16 cellular contexts compared by ENCODE assay signal in the genomic region with DNA sequence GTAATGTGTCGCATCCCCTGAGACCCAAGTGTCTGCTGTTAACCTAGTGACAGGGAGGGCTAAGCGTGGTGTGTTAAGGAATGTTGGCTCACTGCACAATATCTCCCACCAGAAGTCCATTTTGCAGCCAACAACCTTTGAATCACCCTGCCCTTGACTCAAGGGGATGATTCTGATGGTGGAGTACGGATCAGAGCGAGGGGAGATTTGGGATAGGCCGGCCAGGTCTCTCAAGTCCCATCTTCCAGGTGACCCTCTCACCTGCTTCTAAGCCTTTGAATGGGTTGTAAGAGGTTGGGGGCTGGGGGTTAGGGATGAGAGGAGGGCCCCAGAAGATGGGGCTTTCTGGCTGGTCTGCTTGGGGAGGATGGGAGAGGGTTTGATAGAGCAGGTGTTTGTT. TPM values are rescaled to one million over a fixed set of nuclear protein-coding genes. Genes with fewer than 3 reads are reported as not detected.
DNase-seq lines count a peak whose midpoint lies in the region; ATAC-seq and TF ChIP-seq lines count a peak whose summit lies in the region.
"Had no signal": no experiment of that assay in that cellular context is flagged by ENCODE, and none has a peak within 500 bp of the region (broad histone marks: within the 10 kb centered on the region; RNA-seq: fewer than 3 reads in every experiment).

No MANE protein-coding gene starts in this region.

- peak overlapping the region; percentile 35 for H3K4me3 Mint-ChIP-seq in activated T-helper 2 cell treated with anti-CD3 and anti-CD28 coated beads, Interferon-gamma antibody, Interleukin-2, Interleukin-4, amounts not matched to agents 10 μg/mL and 5 μg/mL and 100 μg/mL, durations not matched to agents 14 hours and 24 hours and 36 hours (ENCODE audit: low read depth)
- H3K4me3 Mint-ChIP-seq in naive thymus-derived CD4-positive, alpha-beta T cell: peak overlapping the region in 8 of 10 donors; percentile 15 to 59 (median 40)

- H3K36me3 ChIP-seq in right atrium auricular region (no peaks in the 10 kb centered on the region), heart left ventricle (no peaks in the 10 kb centered on the region)
- no peaks in the 10 kb centered on the region for H3K36me3 ChIP-seq in naive thymus-derived CD4-positive, alpha-beta T cell (ENCODE audit: control insufficient read depth in 2 of 3, insufficient read depth in 3 of 3, low read length in 3 of 3)

- intact Hi-C loops in heart left ventricle (cut with DNase I): no loop called here
- intact Hi-C loops in activated T-helper 2 cell treated with anti-CD3 and anti-CD28 coated beads, Interferon-gamma antibody, Interleukin-2, Interleukin-4, amounts not matched to agents 10 μg/mL and 5 μg/mL and 100 μg/mL, durations not matched to agents 14 hours and 24 hours and 36 hours (cut with micrococcal nuclease): no loop called here
- intact Hi-C loops in naive thymus-derived CD4-positive, alpha-beta T cell (cut with micrococcal nuclease): no loop called here

- peaks cover 24% of the 10 kb centered on the region for H3K4me1 Mint-ChIP-seq in activated T-helper 2 cell treated with anti-CD3 and anti-CD28 coated beads, Interferon-gamma antibody, Interleukin-2, Interleukin-4, amounts not matched to agents 10 μg/mL and 5 μg/mL and 100 μg/mL, durations not matched to agents 14 hours and 24 hours and 36 hours (ENCODE audit: low read depth)
- peaks cover 0 to 33% (median 21%) of the 10 kb centered on the region in 7 donors for H3K4me1 Mint-ChIP-seq in naive thymus-derived CD4-positive, alpha-beta T cell

- peaks cover 0 to 14% of the 10 kb centered on the region in 2 donors for H3K4me1 ChIP-seq in right atrium auricular region
- peaks cover 0 to 30% (median 8%) of the 10 kb centered on the region in 12 donors for H3K4me1 ChIP-seq in heart left ventricle
- H3K4me1 ChIP-seq in naive thymus-derived CD4-positive, alpha-beta T cell (ENCODE audit: control insufficient read depth in 2 of 2, insufficient read depth in 2 of 2, low read length in 2 of 2): peaks cover 17 to 27% of the 10 kb centered on the region in 2 donors

- TF ChIP-seq POLR2A in heart left ventricle (IDR thresholded peaks at IDR 0.05): no peak

- H3K27me3 ChIP-seq in right atrium auricular region (no peaks in the 10 kb centered on the region), heart left ventricle (no peaks in the 10 kb centered on the region)
- no peaks in the 10 kb centered on the region for H3K27me3 ChIP-seq in naive thymus-derived CD4-positive, alpha-beta T cell (ENCODE audit: control insufficient read depth in 2 of 2, insufficient read depth in 2 of 2, low read length in 2 of 2)

- TF ChIP-seq CTCF in right atrium auricular region (IDR thresholded peaks at IDR 0.05): no peak
- TF ChIP-seq CTCF in heart left ventricle (IDR thresholded peaks at IDR 0.05): no peak

- ATAC-seq in heart left ventricle (no peak), GM18517 (IDR thresholded peaks at IDR 0.05; ENCODE audit: unreplicated experiment) (no peak)
- no peak for ATAC-seq in naive thymus-derived CD4-positive, alpha-beta T cell
- ATAC-seq: CD8-positive, alpha-beta T cell had no signal

- DNase-seq in right atrium auricular region (ENCODE audit: low spot score): peak; percentile 53
- no peak for DNase-seq in heart left ventricle
- no peak for DNase-seq in activated T-helper 2 cell treated with anti-CD3 and anti-CD28 coated beads, Interferon-gamma antibody, Interleukin-2, Interleukin-4, amounts not matched to agents 10 μg/mL and 5 μg/mL and 100 μg/mL, durations not matched to agents 14 hours and 24 hours and 36 hours (ENCODE audit: low spot score)
- DNase-seq in naive thymus-derived CD4-positive, alpha-beta T cell: no peak
- DNase-seq in ureter (ENCODE audit: low spot score): peak; percentile 25
- DNase-seq in dedifferentiated amniotic fluid mesenchymal stem cell (ENCODE audit: extremely low spot score): no peak
- no peak for DNase-seq in NCI-H2107 treated with DMSO at 0.1 percent for 48 hours (lab: John Stamatoyannopoulos, UW; ENCODE audit: unreplicated experiment)
- DNase-seq: AML-193; CD8-positive, alpha-beta T cell; DND-41; GDM1; GM23248; KG1; NCI-H1694 treated with DMSO at 0.1 percent for 48 hours; NCI-H774 had no signal

- peak overlapping the region; percentile 12 for H3K27ac Mint-ChIP-seq in activated T-helper 2 cell treated with anti-CD3 and anti-CD28 coated beads, Interferon-gamma antibody, Interleukin-2, Interleukin-4, amounts not matched to agents 10 μg/mL and 5 μg/mL and 100 μg/mL, durations not matched to agents 14 hours and 24 hours and 36 hours
- H3K27ac Mint-ChIP-seq in naive thymus-derived CD4-positive, alpha-beta T cell: peak overlapping the region in 2 of 9 donors; percentile 31 to 57
- H3K27ac Mint-ChIP-seq: CD8-positive, alpha-beta T cell had no signal

- POLR2A ChIA-PET in naive thymus-derived CD4-positive, alpha-beta T cell (lab: Charles Lee): interaction anchor here (1.2 to 1.4 kb wide), 2 partner anchors 41 to 159 kb away, joined by 3 to 4 read pairs; no protein-coding TSS in a partner anchor

- H3K36me3 Mint-ChIP-seq in activated T-helper 2 cell treated with anti-CD3 and anti-CD28 coated beads, Interferon-gamma antibody, Interleukin-2, Interleukin-4, amounts not matched to agents 10 μg/mL and 5 μg/mL and 100 μg/mL, durations not matched to agents 14 hours and 24 hours and 36 hours (ENCODE audit: low read depth): no peaks in the 10 kb centered on the region
- H3K36me3 Mint-ChIP-seq in naive thymus-derived CD4-positive, alpha-beta T cell: no peaks in the 10 kb centered on the region
- H3K36me3 Mint-ChIP-seq: CD8-positive, alpha-beta T cell had no signal

- H3K4me3 ChIP-seq in right atrium auricular region (no peak overlapping the region), heart left ventricle (no peak overlapping the region)
- no peak overlapping the region for H3K4me3 ChIP-seq in naive thymus-derived CD4-positive, alpha-beta T cell (ENCODE audit: low read length)

- H3K27ac ChIP-seq in right atrium auricular region: no peak overlapping the region
- H3K27ac ChIP-seq in heart left ventricle: no peak overlapping the region
- H3K27ac ChIP-seq in naive thymus-derived CD4-positive, alpha-beta T cell (ENCODE audit: low read depth, low read length): no peak overlapping the region
- H3K27ac ChIP-seq: GM23248 had no signal

- H3K27me3 Mint-ChIP-seq in activated T-helper 2 cell treated with anti-CD3 and anti-CD28 coated beads, Interferon-gamma antibody, Interleukin-2, Interleukin-4, amounts not matched to agents 10 μg/mL and 5 μg/mL and 100 μg/mL, durations not matched to agents 14 hours and 24 hours and 36 hours (ENCODE audit: low read depth): peaks cover 23% of the 10 kb centered on the region
- H3K27me3 Mint-ChIP-seq in naive thymus-derived CD4-positive, alpha-beta T cell: peaks cover 0 to 27% (median 0%) of the 10 kb centered on the region in 5 donors

- H3K9me3 ChIP-seq in right atrium auricular region (no peaks in the 10 kb centered on the region), heart left ventricle (no peaks in the 10 kb centered on the region)
- H3K9me3 ChIP-seq in naive thymus-derived CD4-positive, alpha-beta T cell (ENCODE audit: control insufficient read depth in 2 of 3, low read length in 3 of 3): no peaks in the 10 kb centered on the region

- no peaks in the 10 kb centered on the region for H3K9me3 Mint-ChIP-seq in activated T-helper 2 cell treated with anti-CD3 and anti-CD28 coated beads, Interferon-gamma antibody, Interleukin-2, Interleukin-4, amounts not matched to agents 10 μg/mL and 5 μg/mL and 100 μg/mL, durations not matched to agents 14 hours and 24 hours and 36 hours
- no peaks in the 10 kb centered on the region for H3K9me3 Mint-ChIP-seq in naive thymus-derived CD4-positive, alpha-beta T cell
- H3K9me3 Mint-ChIP-seq: CD8-positive, alpha-beta T cell had no signal

- 92 to 97% (median 96%) methylated on average over 5 of the region's 5 CpGs for WGBS in heart left ventricle, 4 donors

- CTCF ChIA-PET in naive thymus-derived CD4-positive, alpha-beta T cell (lab: Charles Lee): no interaction called here

RNA-seq across cellular contexts. Expression of gene SERTAD2, which starts 43.3 kb away (rescaled TPM):
- 10 to 100 TPM; 15.8 to 22.2 TPM for total RNA-seq in right atrium auricular region
- total RNA-seq in heart left ventricle: 10 to 100 TPM; 12.2 to 21.6 (median 16.1) TPM
- polyA plus RNA-seq in heart left ventricle: 10 to 100 TPM in 1 of 2 donors, 1 to 10 TPM in 1; 5.1 to 12.6 TPM
- total RNA-seq in activated T-helper 2 cell treated with anti-CD3 and anti-CD28 coated beads, Interferon-gamma antibody, Interleukin-2, Interleukin-4, amounts not matched to agents 10 μg/mL and 5 μg/mL and 100 μg/mL, durations not matched to agents 14 hours and 24 hours and 36 hours: 29.2 and 31.0 TPM in 2 replicates
- total RNA-seq in naive thymus-derived CD4-positive, alpha-beta T cell: 10 to 100 TPM; 34.3 to 43.8 (median 40.1) TPM
- polyA plus RNA-seq in naive thymus-derived CD4-positive, alpha-beta T cell: 1 to 10 TPM; 5.2 to 6.9 TPM
- 23.1 TPM for total RNA-seq in ureter

Comparison
In these comparisons a context has a peak if more than half of its experiments do, and no peak if none do; other contexts are left out.
1. DNase-seq: peak in right atrium auricular region (single experiment) and ureter (single experiment); none in heart left ventricle (0 of 5), activated T-helper 2 cell treated with anti-CD3 and anti-CD28 coated beads, Interferon-gamma antibody, Interleukin-2, Interleukin-4, amounts not matched to agents 10 μg/mL and 5 μg/mL and 100 μg/mL, durations not matched to agents 14 hours and 24 hours and 36 hours (single experiment), naive thymus-derived CD4-positive, alpha-beta T cell (0 of 9), dedifferentiated amniotic fluid mesenchymal stem cell (single experiment) and NCI-H2107 treated with DMSO at 0.1 percent for 48 hours (single experiment).